ENCODE assay signal across 20 cellular contexts in the genomic region with DNA sequence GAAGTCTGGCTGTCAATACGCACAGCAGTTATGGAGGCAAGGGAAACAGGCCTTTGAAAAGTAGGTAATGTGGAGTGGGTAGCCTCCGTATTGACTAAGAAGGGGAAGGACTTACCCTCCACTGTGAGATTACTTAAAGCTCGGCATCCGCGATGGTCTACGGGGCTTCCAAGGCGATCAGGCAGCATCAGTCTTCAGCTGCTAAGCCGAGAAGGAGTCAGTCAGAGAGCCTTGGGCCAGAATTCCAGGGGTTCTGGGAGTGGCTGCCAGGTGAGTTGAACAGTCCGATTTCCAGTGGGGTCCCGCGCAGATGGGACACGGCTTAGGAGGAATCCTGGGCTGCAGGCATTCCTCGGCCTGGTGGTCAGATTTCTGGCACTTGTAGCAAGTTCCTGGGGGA. TPM values are rescaled to one million over a fixed set of nuclear protein-coding genes. Genes with fewer than 3 reads are reported as not detected.
"Had no signal": no experiment of that assay in that cellular context is flagged by ENCODE, and none has a peak within 500 bp of the region (broad histone marks: within the 10 kb centered on the region; RNA-seq: fewer than 3 reads in every experiment).

No MANE protein-coding gene starts in this region.

RNA-seq across cellular contexts. Expression of gene TREH, which starts 40.6 kb away (rescaled TPM):
- total RNA-seq: activated CD4-positive, alpha-beta memory T cell treated with anti-CD3 and anti-CD28 coated beads for 36 hours; activated CD4-positive, alpha-beta T cell treated with anti-CD3 and anti-CD28 coated beads, Interleukin-2, amount 10 ng/mL, durations not matched to agents 24 days and 14 days; activated CD8-positive, alpha-beta memory T cell treated with anti-CD3 and anti-CD28 coated beads for 36 hours; activated naive CD4-positive, alpha-beta T cell treated with anti-CD3 and anti-CD28 coated beads for 36 hours; activated naive CD8-positive, alpha-beta T cell treated with anti-CD3 and anti-CD28 coated beads for 36 hours; activated T-helper 1 cell treated with anti-CD3 and anti-CD28 coated beads, Interleukin-12 subunit alpha, Interleukin-12 subunit beta, Interleukin-2, Interleukin-4 antibody, amounts not matched to agents 30 ng/mL and 10 ng/mL and 1 ng/mL, durations not matched to agents 14 hours and 24 hours and 36 hours; adrenal gland; ascending aorta; cardiac septum; cerebellum; heart left ventricle; kidney epithelial cell; lower leg skin; mononuclear cell; natural killer cell; osteocyte; posterior vena cava; renal cortical epithelial cell; temporal lobe; tibial nerve had no signal
